In the genomic region with DNA sequence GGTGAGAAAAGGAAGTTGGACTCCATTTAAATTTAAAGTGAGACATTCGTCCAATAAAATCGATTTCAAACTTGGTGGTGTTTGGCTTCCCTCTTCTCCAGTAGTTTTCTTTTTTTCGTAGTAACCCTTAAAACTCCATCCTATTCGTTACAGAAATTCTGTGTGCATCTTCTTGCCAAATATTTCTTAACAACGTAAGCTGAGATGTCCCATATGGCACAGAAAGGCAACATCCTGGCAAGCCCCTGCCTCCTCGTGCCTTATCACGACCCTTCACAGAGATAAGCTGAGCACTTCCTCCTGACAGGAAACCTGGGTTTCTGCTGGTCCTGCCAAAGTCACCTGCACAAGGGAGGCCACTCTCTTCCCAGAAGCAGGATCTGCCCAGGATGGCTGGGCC, we compare ENCODE assay signal across 16 cellular contexts. TPM values are rescaled to one million over a fixed set of nuclear protein-coding genes. Genes with fewer than 3 reads are reported as not detected.
"Had no signal": no experiment of that assay in that cellular context is flagged by ENCODE, and none has a peak within 500 bp of the region (broad histone marks: within the 10 kb centered on the region; RNA-seq: fewer than 3 reads in every experiment).

No MANE protein-coding gene starts in this region.

- DNase-seq: activated CD4-positive, alpha-beta T cell treated with anti-CD3 and anti-CD28 coated beads, Interleukin-2, amount 10 ng/mL, durations not matched to agents 7 days and 5 days; activated CD4-positive, CD25-positive, alpha-beta regulatory T cell; activated CD8-positive, alpha-beta memory T cell treated with anti-CD3 and anti-CD28 coated beads, Interleukin-2, amount 50 U/mL, for 48 hours; activated gamma-delta T cell; activated T-cell treated with anti-CD3 and anti-CD28 coated beads, Interleukin-2, amount 50 U/mL, for 72 hours; brain microvascular endothelial cell; head of caudate nucleus; mucosa of descending colon; naive thymus-derived CD4-positive, alpha-beta T cell; stimulated activated CD4-positive, alpha-beta T cell treated with anti-CD3 and anti-CD28 coated beads, Interleukin-12 subunit alpha, Interleukin-12 subunit beta, amount 100 ng/mL, for 4 hours; stimulated activated CD4-positive, alpha-beta T cell treated with anti-CD3 and anti-CD28 coated beads, Interleukin-2, amount 100 ng/mL, for 24 hours; SW 1271 had no signal

- H3K36me3 ChIP-seq: brain microvascular endothelial cell, ovary had no signal

- H3K4me1 Mint-ChIP-seq: activated CD4-positive, alpha-beta T cell treated with anti-CD3 and anti-CD28 coated beads, Interleukin-2, amount 10 ng/mL, durations not matched to agents 7 days and 5 days; naive thymus-derived CD4-positive, alpha-beta T cell had no signal

- H3K36me3 Mint-ChIP-seq: activated naive CD8-positive, alpha-beta T cell had no signal

- H3K27ac Mint-ChIP-seq: activated CD4-positive, alpha-beta T cell treated with anti-CD3 and anti-CD28 coated beads, Interleukin-2, amount 10 ng/mL, durations not matched to agents 7 days and 5 days; activated naive CD8-positive, alpha-beta T cell; activated T-cell treated with anti-CD3 and anti-CD28 coated beads, Interleukin-2, amount 50 U/mL, for 72 hours had no signal

- H3K27ac ChIP-seq: brain microvascular endothelial cell, ovary had no signal

- H3K4me3 ChIP-seq: dorsolateral prefrontal cortex, mucosa of descending colon, ovary had no signal

- H3K4me3 Mint-ChIP-seq: activated CD4-positive, alpha-beta T cell treated with anti-CD3 and anti-CD28 coated beads, Interleukin-2, amount 10 ng/mL, durations not matched to agents 7 days and 5 days; activated naive CD8-positive, alpha-beta T cell; activated T-cell treated with anti-CD3 and anti-CD28 coated beads, Interleukin-2, amount 50 U/mL, for 72 hours; naive thymus-derived CD4-positive, alpha-beta T cell had no signal

- ATAC-seq: activated T-cell treated with anti-CD3 and anti-CD28 coated beads, Interleukin-2, amount 50 U/mL, for 72 hours; naive thymus-derived CD4-positive, alpha-beta T cell had no signal

- H3K27me3 ChIP-seq: brain microvascular endothelial cell, dorsolateral prefrontal cortex, ovary had no signal

- H3K9me3 ChIP-seq: mucosa of descending colon, ovary had no signal

- H3K9me3 Mint-ChIP-seq: activated CD4-positive, alpha-beta T cell treated with anti-CD3 and anti-CD28 coated beads, Interleukin-2, amount 10 ng/mL, durations not matched to agents 7 days and 5 days; activated T-cell treated with anti-CD3 and anti-CD28 coated beads, Interleukin-2, amount 50 U/mL, for 72 hours had no signal

RNA-seq across cellular contexts. Expression of a gene that starts 11.8 kb away (rescaled TPM):
- total RNA-seq: activated CD4-positive, alpha-beta T cell treated with anti-CD3 and anti-CD28 coated beads, Interleukin-2, amount 10 ng/mL, durations not matched to agents 7 days and 5 days; activated T-cell treated with anti-CD3 and anti-CD28 coated beads, Interleukin-2, amount 50 U/mL, for 72 hours; naive thymus-derived CD4-positive, alpha-beta T cell; T-helper 2 cell treated with Interferon-gamma antibody and Interleukin-4, amounts not matched to agents 100 ng/mL and 5 ng/mL, for 36 hours had no signal
- polyA plus RNA-seq: naive thymus-derived CD4-positive, alpha-beta T cell had no signal
